In genomic region chr2:46984642-46985476, GRCh38 we compare ENCODE assay signal across 8 cellular contexts. TPM values are rescaled to one million over a fixed set of nuclear protein-coding genes. Genes with fewer than 3 reads are reported as not detected.
DNase-seq lines count a peak whose midpoint lies in the region; ATAC-seq, FAIRE-seq and TF ChIP-seq lines count a peak whose summit lies in the region.

No MANE protein-coding gene starts in this region.

- H3K36me3 Mint-ChIP-seq in activated B cell treated with CpG ODN at 0.5 μM for 24 hours (ENCODE audit: low read depth) (peaks cover 52% of the 10 kb centered on the region), neural crest cell (ENCODE audit: low read depth) (no peaks in the 10 kb centered on the region), type B pancreatic cell (peaks cover 3% of the 10 kb centered on the region)

- H2AFZ ChIP-seq in endothelial cell of umbilical vein (ENCODE audit: low read depth, low read length): no peak overlapping the region

- H3K27me3 Mint-ChIP-seq in activated B cell treated with CpG ODN at 0.5 μM for 24 hours (no peaks in the 10 kb centered on the region), neural crest cell (ENCODE audit: low read depth) (no peaks in the 10 kb centered on the region), type B pancreatic cell (no peaks in the 10 kb centered on the region)

- peak; percentile 99 for FAIRE-seq in endothelial cell of umbilical vein (lab: Jason Lieb, UNC)

- no peaks in the 10 kb centered on the region for H4K20me1 ChIP-seq in endothelial cell of umbilical vein (replicated peaks; ENCODE audit: control insufficient read depth, extremely low read depth, insufficient read depth, low read length)

- H3K9me3 Mint-ChIP-seq in activated B cell treated with CpG ODN at 0.5 μM for 24 hours (no peaks in the 10 kb centered on the region), neural crest cell (no peaks in the 10 kb centered on the region), type B pancreatic cell (no peaks in the 10 kb centered on the region)

- H3K4me2 ChIP-seq in endothelial cell of umbilical vein (ENCODE audit: insufficient read depth, low read length): peak overlapping the region; percentile 16

- H3K4me1 ChIP-seq in endothelial cell of umbilical vein (ENCODE audit: control insufficient read depth, extremely low read depth, insufficient read depth, low read length): peaks cover 44% of the 10 kb centered on the region

- ATAC-seq in GM19438 (IDR thresholded peaks at IDR 0.05; ENCODE audit: low read depth, unreplicated experiment): peak; percentile 43
- ATAC-seq in activated B cell treated with CpG ODN at 0.5 μM for 24 hours (ENCODE audit: low read depth): peak; percentile 25

- BruUV-seq in endothelial cell of umbilical vein (replicated peaks; lab: Mats Ljungman, UMichigan): no TSS peak

- peak overlapping the region; percentile 2 for H3K9ac ChIP-seq in endothelial cell of umbilical vein (replicated peaks; ENCODE audit: extremely low read depth, insufficient read depth, low read length)

- H3K27ac ChIP-seq in endothelial cell of umbilical vein (ENCODE audit: insufficient read depth, low read depth, low read length): peak overlapping the region; percentile 49

- DNase-seq in CD1c-positive myeloid dendritic cell (ENCODE audit: extremely low spot score) (peak; percentile 93), HK-2 (ENCODE audit: unreplicated experiment) (peak; percentile 77), activated B cell treated with CpG ODN at 0.5 μM for 24 hours (no peak), endothelial cell of umbilical vein (ENCODE audit: low read depth, low spot score) (peak; percentile 84), neural crest cell (ENCODE audit: low read depth, low spot score) (no peak), type B pancreatic cell (ENCODE audit: extremely low spot score, unreplicated experiment) (no peak)
- DNase-seq in effector CD4-positive, alpha-beta T cell: no peak

- no peaks in the 10 kb centered on the region for H3K27me3 ChIP-seq in endothelial cell of umbilical vein (ENCODE audit: control insufficient read depth in 2 of 2, insufficient read depth in 2 of 2, low read length in 2 of 2)

- no peak overlapping the region for H3K4me3 ChIP-seq in endothelial cell of umbilical vein (replicated peaks in 1 of 3; ENCODE audit: insufficient read depth in 1 of 3, low read depth in 1 of 3, low read length in 3 of 3)

- peaks cover 87% of the 10 kb centered on the region for H3K4me1 Mint-ChIP-seq in activated B cell treated with CpG ODN at 0.5 μM for 24 hours
- peaks cover 41% of the 10 kb centered on the region for H3K4me1 Mint-ChIP-seq in neural crest cell
- H3K4me1 Mint-ChIP-seq in type B pancreatic cell (ENCODE audit: unreplicated experiment): peaks cover 29% of the 10 kb centered on the region

- H3K9me1 ChIP-seq in endothelial cell of umbilical vein (replicated peaks; ENCODE audit: control insufficient read depth, extremely low read depth, insufficient read depth, low read length): no peaks in the 10 kb centered on the region

- POLR2A ChIA-PET in activated B cell treated with CpG ODN at 0.5 μM for 24 hours (lab: Charles Lee) (interaction anchor here (0.5 to 2.5 kb wide), 10 partner anchors 13 to 798 kb away, joined by 3 to 13 read pairs (median 4); partner anchors contain the start of gene MSH6), endothelial cell of umbilical vein (lab: Charles Lee) (interaction anchor here (1.2 kb wide), 1 partner anchor 32 kb away, joined by 4 read pairs; no protein-coding TSS in a partner anchor)

- TF ChIP-seq CTCF in activated B cell treated with CpG ODN at 0.5 μM for 24 hours (IDR thresholded peaks at IDR 0.05) (no peak), endothelial cell of umbilical vein (IDR thresholded peaks at IDR 0.05; ENCODE audit: extremely low read depth in 1 of 2, insufficient read depth in 1 of 2, low read depth in 1 of 2, low read length in 2 of 2) (no peak), neural crest cell (conservative IDR thresholded peaks at IDR 0.05) (no peak), type B pancreatic cell (conservative IDR thresholded peaks at IDR 0.05) (no peak)

- CTCF ChIA-PET in activated B cell treated with CpG ODN at 0.5 μM for 24 hours (lab: Charles Lee) (interaction anchor here (2.4 kb wide), 1 partner anchor 15 kb away, joined by 7 read pairs; no protein-coding TSS in a partner anchor), endothelial cell of umbilical vein (lab: Charles Lee) (interaction anchor here (0.8 to 1.6 kb wide), 3 partner anchors 11 to 403 kb away, joined by 4 to 6 read pairs (median 4); no protein-coding TSS in a partner anchor)

- no peaks in the 10 kb centered on the region for H3K36me3 ChIP-seq in endothelial cell of umbilical vein (ENCODE audit: control insufficient read depth in 2 of 2, extremely low read depth in 1 of 2, insufficient read depth in 2 of 2, low read length in 2 of 2)

- H3K27ac Mint-ChIP-seq in activated B cell treated with CpG ODN at 0.5 μM for 24 hours (peak overlapping the region; percentile 98), neural crest cell (ENCODE audit: unreplicated experiment) (peak overlapping the region; percentile 57), type B pancreatic cell (peak overlapping the region; percentile 80)

- H3K9me3 ChIP-seq in endothelial cell of umbilical vein (replicated peaks; ENCODE audit: control insufficient read depth, insufficient read depth, low read length): no peaks in the 10 kb centered on the region

- no peaks in the 10 kb centered on the region for H3K79me2 ChIP-seq in endothelial cell of umbilical vein (ENCODE audit: control insufficient read depth, insufficient read depth, low read length)

- intact Hi-C loops in activated B cell treated with CpG ODN at 0.5 μM for 24 hours (cut with micrococcal nuclease) (loop anchor here (1.0 to 5.0 kb wide), 3 partner anchors 66 to 797 kb away; partner anchors contain the start of gene MSH6), endothelial cell of umbilical vein (cut with micrococcal nuclease) (no loop called here)

- no peak for TF ChIP-seq POLR2A in endothelial cell of umbilical vein (IDR thresholded peaks at IDR 0.05; ENCODE audit: low read depth, low read length)

- dilution Hi-C loops in endothelial cell of umbilical vein (cut with MboI; ENCODE audit: extremely low pct_ligation_motif_present, low sequenced_read_pairs): no loop called here

- H3K4me3 Mint-ChIP-seq in activated B cell treated with CpG ODN at 0.5 μM for 24 hours (peak overlapping the region; percentile 76), neural crest cell (no peak overlapping the region), type B pancreatic cell (no peak overlapping the region)

TF ChIP-seq in endothelial cell of umbilical vein, 7 proteins besides CTCF, POLR2A, EP300 and RAD21:
- TF ChIP-seq EZH2 (IDR thresholded peaks at IDR 0.05; ENCODE audit: borderline replicate concordance, low read depth, low read length, severe bottlenecking): no peak
- peak; percentile 82 for TF ChIP-seq FOS (IDR thresholded peaks at IDR 0.05; ENCODE audit: borderline replicate concordance, insufficient read depth, low read length)
- peak; percentile 71 for TF ChIP-seq JUN (IDR thresholded peaks at IDR 0.05; ENCODE audit: borderline replicate concordance, insufficient read depth, insufficient read length, low read depth)
- TF ChIP-seq POLR2AphosphoS5 (IDR thresholded peaks at IDR 0.05; ENCODE audit: insufficient read depth, low read depth, low read length): peak; percentile 67
- TF ChIP-seq MYC (IDR thresholded peaks at IDR 0.05; ENCODE audit: low read depth, low read length): peak; percentile 88
- TF ChIP-seq GATA2 (IDR thresholded peaks at IDR 0.05; ENCODE audit: insufficient read depth, insufficient read length, low read depth, low read length): no peak
- TF ChIP-seq MAX (IDR thresholded peaks at IDR 0.05; ENCODE audit: insufficient read depth, insufficient read length): peak; percentile 86

RNA-seq across cellular contexts. Expression of gene TTC7A, which starts 43.8 kb away (rescaled TPM):
- total RNA-seq in activated B cell treated with CpG ODN at 0.5 μM for 24 hours (117 and 127 TPM in 2 replicates), endothelial cell of umbilical vein (11.9 and 13.6 TPM in 2 replicates), neural crest cell (9.6 and 9.8 TPM in 2 replicates), type B pancreatic cell (ENCODE audit: low replicate concordance) (15.9 and 19.8 TPM in 2 replicates)
- polyA plus RNA-seq in endothelial cell of umbilical vein: 8.0 and 8.2 TPM in 2 replicates
- polyA plus RNA-seq in endothelial cell of umbilical vein (2011; cell fraction: cytosol; rRNA removed): 6.2 and 7.0 TPM in 2 replicates
- polyA plus RNA-seq in endothelial cell of umbilical vein (2011; cell fraction: nucleus; rRNA removed): 43.6 and 46.2 TPM in 2 replicates
- polyA plus RNA-seq in endothelial cell of umbilical vein (2012): 8.0 and 11.1 TPM in 2 replicates
- polyA minus RNA-seq in endothelial cell of umbilical vein: 8.2 and 13.2 TPM in 2 replicates
- 12.2 TPM for polyA minus RNA-seq in endothelial cell of umbilical vein (2011; cell fraction: cytosol; rRNA and poly(A)+ RNA removed)
- polyA minus RNA-seq in endothelial cell of umbilical vein (2011; cell fraction: nucleus; rRNA and poly(A)+ RNA removed): 14.2 and 15.9 TPM in 2 replicates

Comparison
In these comparisons a context has a peak if more than half of its experiments do, and no peak if none do; other contexts are left out.
1. DNase-seq: peak in CD1c-positive myeloid dendritic cell (single experiment), HK-2 (single experiment) and endothelial cell of umbilical vein (single experiment); none in activated B cell treated with CpG ODN at 0.5 μM for 24 hours (single experiment), neural crest cell (single experiment), type B pancreatic cell (single experiment) and effector CD4-positive, alpha-beta T cell (single experiment).
2. Peak in every context shown above with its lines, with median percentiles within 50 percentile points of each other: H3K27ac Mint-ChIP-seq.